Comparison of ENCODE assay signal across 14 cellular contexts in genomic region chr3:127140501-127141460, GRCh38. TPM values are rescaled to one million over a fixed set of nuclear protein-coding genes. Genes with fewer than 3 reads are reported as not detected.
DNase-seq lines count a peak whose midpoint lies in the region; ATAC-seq and TF ChIP-seq lines count a peak whose summit lies in the region.
"Had no signal": no experiment of that assay in that cellular context is flagged by ENCODE, and none has a peak within 500 bp of the region (broad histone marks: within the 10 kb centered on the region; RNA-seq: fewer than 3 reads in every experiment).

No MANE protein-coding gene starts in this region.

- H3K27ac ChIP-seq in VCaP (peak overlapping the region; percentile 80), caudate nucleus (ENCODE audit: low read depth, low read length) (no peak overlapping the region)

- ATAC-seq in activated CD8-positive, alpha-beta memory T cell treated with anti-CD3 and anti-CD28 coated beads, Interleukin-2, amount 10 ng/mL, durations not matched to agents 7 days and 5 days = no peak

- no peaks in the 10 kb centered on the region for H3K36me3 Mint-ChIP-seq in activated CD8-positive, alpha-beta memory T cell treated with anti-CD3 and anti-CD28 coated beads, Interleukin-2, amount 10 ng/mL, durations not matched to agents 7 days and 5 days
- no peaks in the 10 kb centered on the region for H3K36me3 Mint-ChIP-seq in T-helper 2 cell treated with Interferon-gamma antibody and Interleukin-4, amounts not matched to agents 5 μg/mL and 100 μg/mL, for 36 hours (ENCODE audit: low read depth)
- H3K36me3 Mint-ChIP-seq: CD4-positive, alpha-beta memory T cell had no signal

- peaks cover 46% of the 10 kb centered on the region for H3K27me3 ChIP-seq in mucosa of stomach (ENCODE audit: control insufficient read depth, insufficient read depth, low read length)

- TF ChIP-seq CTCF in VCaP (conservative IDR thresholded peaks at IDR 0.05) = no peak

- H3K9me3 Mint-ChIP-seq in activated CD8-positive, alpha-beta memory T cell treated with anti-CD3 and anti-CD28 coated beads, Interleukin-2, amount 10 ng/mL, durations not matched to agents 7 days and 5 days (ENCODE audit: low read depth) = no peaks in the 10 kb centered on the region
- peaks cover 10% of the 10 kb centered on the region for H3K9me3 Mint-ChIP-seq in T-helper 2 cell treated with Interferon-gamma antibody and Interleukin-4, amounts not matched to agents 5 μg/mL and 100 μg/mL, for 36 hours

- no peaks in the 10 kb centered on the region for H3K4me1 Mint-ChIP-seq in activated CD8-positive, alpha-beta memory T cell treated with anti-CD3 and anti-CD28 coated beads, Interleukin-2, amount 10 ng/mL, durations not matched to agents 7 days and 5 days
- no peaks in the 10 kb centered on the region for H3K4me1 Mint-ChIP-seq in T-helper 2 cell treated with Interferon-gamma antibody and Interleukin-4, amounts not matched to agents 5 μg/mL and 100 μg/mL, for 36 hours (ENCODE audit: low read depth)
- H3K4me1 Mint-ChIP-seq: B cell had no signal

- no peak overlapping the region for H3K4me3 ChIP-seq in mucosa of stomach (ENCODE audit: low read length)
- H3K4me3 ChIP-seq: HAP-1 had no signal

- no peak overlapping the region for H3K4me3 Mint-ChIP-seq in activated CD8-positive, alpha-beta memory T cell treated with anti-CD3 and anti-CD28 coated beads, Interleukin-2, amount 10 ng/mL, durations not matched to agents 7 days and 5 days
- H3K4me3 Mint-ChIP-seq in T-helper 2 cell treated with Interferon-gamma antibody and Interleukin-4, amounts not matched to agents 5 μg/mL and 100 μg/mL, for 36 hours = no peak overlapping the region
- H3K4me3 Mint-ChIP-seq: B cell; CD4-positive, alpha-beta memory T cell had no signal

- peaks cover 43% of the 10 kb centered on the region for H3K4me1 ChIP-seq in mucosa of stomach (ENCODE audit: control insufficient read depth, insufficient read depth, low read length)
- H3K4me1 ChIP-seq: HAP-1 had no signal

- no peaks in the 10 kb centered on the region for H3K36me3 ChIP-seq in mucosa of stomach (ENCODE audit: control insufficient read depth, insufficient read depth, low read length)
- H3K36me3 ChIP-seq: HAP-1 had no signal

- CTCF ChIA-PET in activated CD8-positive, alpha-beta memory T cell treated with anti-CD3 and anti-CD28 coated beads, Interleukin-2, amount 10 ng/mL, durations not matched to agents 7 days and 5 days (lab: Charles Lee) = no interaction called here

- peak; percentile 29 for DNase-seq in activated CD8-positive, alpha-beta memory T cell treated with anti-CD3 and anti-CD28 coated beads, Interleukin-2, amount 10 ng/mL, durations not matched to agents 7 days and 5 days
- no peak for DNase-seq in activated CD8-positive, alpha-beta memory T cell treated with anti-CD3 and anti-CD28 coated beads for 24 hours
- DNase-seq in caudate nucleus (lab: John Stamatoyannopoulos, UW) (no peak), GF-D8 (lab: John Stamatoyannopoulos, UW) (no peak)
- no peak for DNase-seq in T-helper 2 cell treated with Interferon-gamma antibody and Interleukin-4, amounts not matched to agents 5 μg/mL and 100 μg/mL, for 36 hours (ENCODE audit: low spot score)
- DNase-seq: CD4-positive, alpha-beta memory T cell; DND-41; GDM1; GOT3 had no signal

- peaks cover 13% of the 10 kb centered on the region for H3K27me3 Mint-ChIP-seq in activated CD8-positive, alpha-beta memory T cell treated with anti-CD3 and anti-CD28 coated beads, Interleukin-2, amount 10 ng/mL, durations not matched to agents 7 days and 5 days
- H3K27me3 Mint-ChIP-seq in T-helper 2 cell treated with Interferon-gamma antibody and Interleukin-4, amounts not matched to agents 5 μg/mL and 100 μg/mL, for 36 hours (ENCODE audit: low read depth) = peaks cover 15% of the 10 kb centered on the region

- H3K9ac ChIP-seq in mucosa of stomach (ENCODE audit: low read length) = peak overlapping the region; percentile 6

- H3K9me3 ChIP-seq in mucosa of stomach (ENCODE audit: control insufficient read depth, low read length) = no peaks in the 10 kb centered on the region
- H3K9me3 ChIP-seq: HAP-1 had no signal

- no peak overlapping the region for H3K27ac Mint-ChIP-seq in activated CD8-positive, alpha-beta memory T cell treated with anti-CD3 and anti-CD28 coated beads, Interleukin-2, amount 10 ng/mL, durations not matched to agents 7 days and 5 days
- no peak overlapping the region for H3K27ac Mint-ChIP-seq in T-helper 2 cell treated with Interferon-gamma antibody and Interleukin-4, amounts not matched to agents 5 μg/mL and 100 μg/mL, for 36 hours
- H3K27ac Mint-ChIP-seq: B cell; CD4-positive, alpha-beta memory T cell had no signal

RNA-seq across cellular contexts. Expression of gene PRR23E, which starts 52.1 kb away (rescaled TPM):
- not detected for total RNA-seq in activated CD8-positive, alpha-beta memory T cell treated with anti-CD3 and anti-CD28 coated beads, Interleukin-2, amount 10 ng/mL, durations not matched to agents 7 days and 5 days
- total RNA-seq: B cell; CD4-positive, alpha-beta memory T cell; HT1080 had no signal
